9 cellular contexts compared by ENCODE assay signal in the genomic region with DNA sequence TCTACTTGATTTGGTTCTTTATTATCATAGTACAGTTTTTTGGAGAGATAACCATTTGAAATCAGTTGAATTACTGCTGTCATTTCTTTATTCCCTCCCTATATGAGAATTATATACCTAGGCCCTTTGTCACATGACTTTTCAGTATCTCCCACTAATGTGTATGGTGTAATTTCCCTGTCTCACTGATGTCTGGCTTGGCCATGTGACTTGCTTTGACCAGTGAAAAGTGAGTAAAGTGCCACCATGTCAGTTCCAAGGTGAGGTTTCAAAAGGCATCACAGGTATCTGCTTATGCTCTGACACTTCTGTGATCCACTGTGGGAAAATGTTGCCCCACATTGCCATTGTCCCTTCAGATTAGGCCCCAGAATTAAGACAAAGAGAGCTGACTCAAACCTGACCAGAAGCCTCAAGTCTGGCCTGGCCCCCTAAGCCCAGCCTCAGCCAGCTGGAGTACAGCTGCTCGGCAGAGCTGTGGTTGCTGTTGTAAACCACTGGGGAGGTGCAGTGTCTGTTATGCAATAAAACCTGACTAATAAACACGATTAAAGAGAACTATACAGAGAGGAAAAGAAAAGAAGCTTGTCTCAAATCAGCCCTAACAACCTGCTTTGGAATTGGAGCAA. TPM values are rescaled to one million over a fixed set of nuclear protein-coding genes. Genes with fewer than 3 reads are reported as not detected.
DNase-seq lines count a peak whose midpoint lies in the region; ATAC-seq and TF ChIP-seq lines count a peak whose summit lies in the region.
"Had no signal": no experiment of that assay in that cellular context is flagged by ENCODE, and none has a peak within 500 bp of the region (broad histone marks: within the 10 kb centered on the region; RNA-seq: fewer than 3 reads in every experiment).

No MANE protein-coding gene starts in this region.

- intact Hi-C loops in activated CD4-positive, alpha-beta T cell treated with anti-CD3 and anti-CD28 coated beads for 36 hours (cut with DNase I, micrococcal nuclease): no loop called here
- intact Hi-C loops in activated CD8-positive, alpha-beta T cell treated with anti-CD3 and anti-CD28 coated beads for 36 hours (cut with micrococcal nuclease): no loop called here
- intact Hi-C loops in naive thymus-derived CD4-positive, alpha-beta T cell (cut with micrococcal nuclease): loop anchor here in 1 of 2 donors (5.0 kb wide), 1 partner anchor 496 kb away; no protein-coding TSS in a partner anchor
- intact Hi-C loops in esophagus squamous epithelium (cut with DNase I): no loop called here

- CTCF ChIA-PET in activated CD4-positive, alpha-beta T cell treated with anti-CD3 and anti-CD28 coated beads for 36 hours (lab: Charles Lee): interaction anchor here (0.6 to 1.3 kb wide), 6 partner anchors 12 to 101 kb away, joined by 3 to 4 read pairs (median 4); no protein-coding TSS in a partner anchor
- CTCF ChIA-PET in activated CD8-positive, alpha-beta T cell treated with anti-CD3 and anti-CD28 coated beads for 36 hours (lab: Charles Lee): interaction anchor here (1.1 to 2.4 kb wide), 2 partner anchors 31 to 125 kb away, joined by 3 to 9 read pairs; no protein-coding TSS in a partner anchor
- CTCF ChIA-PET in naive thymus-derived CD4-positive, alpha-beta T cell (lab: Charles Lee): interaction anchor here (1.3 to 1.5 kb wide), 2 partner anchors 24 to 498 kb away, joined by 4 to 5 read pairs; no protein-coding TSS in a partner anchor
- CTCF ChIA-PET in SK-N-SH (lab: Yijun Ruan, JAX): interaction anchor here (0.7 to 3.4 kb wide), 5 partner anchors 14 to 31 kb away, joined by 3 to 17 read pairs (median 4); a partner anchor contains a TSS

- H3K27ac Mint-ChIP-seq in activated CD4-positive, alpha-beta T cell treated with anti-CD3 and anti-CD28 coated beads for 36 hours: no peak overlapping the region
- H3K27ac Mint-ChIP-seq in activated CD8-positive, alpha-beta T cell treated with anti-CD3 and anti-CD28 coated beads for 36 hours: no peak overlapping the region
- no peak overlapping the region for H3K27ac Mint-ChIP-seq in naive thymus-derived CD4-positive, alpha-beta T cell

- no peak for TF ChIP-seq POLR2A in esophagus squamous epithelium (IDR thresholded peaks at IDR 0.05)

- H3K9ac ChIP-seq in SK-N-SH: no peak overlapping the region

- H3F3A ChIP-seq in SK-N-SH (replicated peaks; ENCODE audit: insufficient read depth): peaks cover 11% of the 10 kb centered on the region

- no peak overlapping the region for H3K4me3 Mint-ChIP-seq in activated CD4-positive, alpha-beta T cell treated with anti-CD3 and anti-CD28 coated beads for 36 hours
- H3K4me3 Mint-ChIP-seq in activated CD8-positive, alpha-beta T cell treated with anti-CD3 and anti-CD28 coated beads for 36 hours: no peak overlapping the region
- H3K4me3 Mint-ChIP-seq in naive thymus-derived CD4-positive, alpha-beta T cell: no peak overlapping the region

- no peak for DNase-seq in activated CD4-positive, alpha-beta T cell treated with anti-CD3 and anti-CD28 coated beads for 36 hours
- DNase-seq in activated CD4-positive, alpha-beta T cell treated with anti-CD3 and anti-CD28 coated beads for 4 hours: no peak
- peak; percentile 12 for DNase-seq in activated CD8-positive, alpha-beta T cell treated with anti-CD3 and anti-CD28 coated beads for 36 hours
- DNase-seq in naive thymus-derived CD4-positive, alpha-beta T cell: no peak
- no peak for DNase-seq in nucleus accumbens (lab: John Stamatoyannopoulos, UW)
- no peak for DNase-seq in esophagus squamous epithelium (lab: John Stamatoyannopoulos, UW)
- DNase-seq in SK-N-SH: no peak

- no peak overlapping the region for H3K4me2 ChIP-seq in SK-N-SH

- TF ChIP-seq EP300 in SK-N-SH (IDR thresholded peaks at IDR 0.05; ENCODE audit: borderline replicate concordance in 1 of 2, low read depth in 1 of 2, low read length in 1 of 2): no peak

- H3K27me3 Mint-ChIP-seq in activated CD4-positive, alpha-beta T cell treated with anti-CD3 and anti-CD28 coated beads for 36 hours: no peaks in the 10 kb centered on the region
- H3K27me3 Mint-ChIP-seq in activated CD8-positive, alpha-beta T cell treated with anti-CD3 and anti-CD28 coated beads for 36 hours: no peaks in the 10 kb centered on the region
- H3K27me3 Mint-ChIP-seq in naive thymus-derived CD4-positive, alpha-beta T cell: no peaks in the 10 kb centered on the region

- no peak overlapping the region for H2AFZ ChIP-seq in SK-N-SH (ENCODE audit: low read depth)

- POLR2A ChIA-PET in activated CD4-positive, alpha-beta T cell treated with anti-CD3 and anti-CD28 coated beads for 36 hours (lab: Charles Lee): no interaction called here
- POLR2A ChIA-PET in activated CD8-positive, alpha-beta T cell treated with anti-CD3 and anti-CD28 coated beads for 36 hours (lab: Charles Lee): interaction anchor here (0.7 kb wide), 1 partner anchor 103 kb away, joined by 3 read pairs; no protein-coding TSS in a partner anchor
- POLR2A ChIA-PET in naive thymus-derived CD4-positive, alpha-beta T cell (lab: Charles Lee): interaction anchor here (0.5 kb wide), 1 partner anchor 29 kb away, joined by 4 read pairs; no protein-coding TSS in a partner anchor
- POLR2A ChIA-PET in SK-N-SH (lab: Yijun Ruan, JAX): no interaction called here

- peaks cover 34% of the 10 kb centered on the region for H3K36me3 Mint-ChIP-seq in activated CD4-positive, alpha-beta T cell treated with anti-CD3 and anti-CD28 coated beads for 36 hours (ENCODE audit: low read depth)
- H3K36me3 Mint-ChIP-seq in activated CD8-positive, alpha-beta T cell treated with anti-CD3 and anti-CD28 coated beads for 36 hours (ENCODE audit: low read depth): peaks cover 30% of the 10 kb centered on the region
- H3K36me3 Mint-ChIP-seq in naive thymus-derived CD4-positive, alpha-beta T cell: peaks cover 0 to 28% (median 6%) of the 10 kb centered on the region in 5 donors

- no peaks in the 10 kb centered on the region for H3K9me3 Mint-ChIP-seq in activated CD4-positive, alpha-beta T cell treated with anti-CD3 and anti-CD28 coated beads for 36 hours (ENCODE audit: low read depth)
- no peaks in the 10 kb centered on the region for H3K9me3 Mint-ChIP-seq in activated CD8-positive, alpha-beta T cell treated with anti-CD3 and anti-CD28 coated beads for 36 hours
- no peaks in the 10 kb centered on the region for H3K9me3 Mint-ChIP-seq in naive thymus-derived CD4-positive, alpha-beta T cell

- H3K9me3 ChIP-seq in naive thymus-derived CD4-positive, alpha-beta T cell (ENCODE audit: control insufficient read depth in 2 of 3, low read length in 3 of 3): no peaks in the 10 kb centered on the region
- H3K9me3 ChIP-seq in esophagus squamous epithelium (no peaks in the 10 kb centered on the region), SK-N-SH (no peaks in the 10 kb centered on the region)

- no peaks in the 10 kb centered on the region for H4K20me1 ChIP-seq in SK-N-SH (ENCODE audit: insufficient read depth)

- WGBS in esophagus squamous epithelium, 2 donors: 0 to 68% methylated on average over 2 of the region's 2 CpGs
- 79% methylated on average over 2 of the region's 2 CpGs for WGBS in SK-N-SH (ENCODE audit: low lambda C conversion rate)

- TF ChIP-seq CTCF in activated CD8-positive, alpha-beta T cell treated with anti-CD3 and anti-CD28 coated beads for 36 hours (IDR thresholded peaks at IDR 0.05): no peak
- no peak for TF ChIP-seq CTCF in esophagus squamous epithelium (IDR thresholded peaks at IDR 0.05)
- no peak for TF ChIP-seq CTCF in SK-N-SH (IDR thresholded peaks at IDR 0.05)

- no peaks in the 10 kb centered on the region for H3K4me1 Mint-ChIP-seq in activated CD4-positive, alpha-beta T cell treated with anti-CD3 and anti-CD28 coated beads for 36 hours
- peaks cover 15% of the 10 kb centered on the region for H3K4me1 Mint-ChIP-seq in activated CD8-positive, alpha-beta T cell treated with anti-CD3 and anti-CD28 coated beads for 36 hours (ENCODE audit: low read depth)
- H3K4me1 Mint-ChIP-seq in naive thymus-derived CD4-positive, alpha-beta T cell: peaks cover 5 to 20% (median 6%) of the 10 kb centered on the region in 7 donors

- H3K4me3 ChIP-seq in naive thymus-derived CD4-positive, alpha-beta T cell (ENCODE audit: low read length): no peak overlapping the region
- no peak overlapping the region for H3K4me3 ChIP-seq in esophagus squamous epithelium
- no peak overlapping the region for H3K4me3 ChIP-seq in SK-N-SH (ENCODE audit: low read depth in 2 of 2, low read length in 1 of 2)

- no peak for TF ChIP-seq RAD21 in SK-N-SH (IDR thresholded peaks at IDR 0.05; ENCODE audit: low read length)

- no peaks in the 10 kb centered on the region for H3K79me2 ChIP-seq in SK-N-SH (ENCODE audit: insufficient read depth)

- no peaks in the 10 kb centered on the region for H3K27me3 ChIP-seq in naive thymus-derived CD4-positive, alpha-beta T cell (ENCODE audit: control insufficient read depth in 2 of 2, insufficient read depth in 2 of 2, low read length in 2 of 2)
- H3K27me3 ChIP-seq in esophagus squamous epithelium (no peaks in the 10 kb centered on the region), SK-N-SH (ENCODE audit: insufficient read depth) (no peaks in the 10 kb centered on the region)

- no peaks in the 10 kb centered on the region for H3K36me3 ChIP-seq in naive thymus-derived CD4-positive, alpha-beta T cell (ENCODE audit: control insufficient read depth in 2 of 3, insufficient read depth in 3 of 3, low read length in 3 of 3)
- H3K36me3 ChIP-seq in esophagus squamous epithelium (peaks cover 6 to 79% (median 7%) of the 10 kb centered on the region in 3 donors), SK-N-SH (replicated peaks in 1 of 2; ENCODE audit: control insufficient read depth in 1 of 2, insufficient read depth in 2 of 2, low read length in 1 of 2) (peaks cover 26 to 27% of the 10 kb centered on the region in 2 experiments)

- H3K4me1 ChIP-seq in naive thymus-derived CD4-positive, alpha-beta T cell (ENCODE audit: control insufficient read depth in 2 of 2, insufficient read depth in 2 of 2, low read length in 2 of 2): peaks cover 0 to 29% of the 10 kb centered on the region in 2 donors
- H3K4me1 ChIP-seq in esophagus squamous epithelium (peaks cover 0 to 5% (median 0%) of the 10 kb centered on the region in 3 donors), SK-N-SH (ENCODE audit: control insufficient read depth in 1 of 2, insufficient read depth in 2 of 2, low read depth in 1 of 2, low read length in 1 of 2) (peaks cover 0 to 3% of the 10 kb centered on the region in 2 experiments; a peak in 1 of 4 replicates)

- H3K27ac ChIP-seq in naive thymus-derived CD4-positive, alpha-beta T cell (ENCODE audit: low read depth, low read length): no peak overlapping the region
- H3K27ac ChIP-seq in esophagus squamous epithelium (peak overlapping the region in 1 of 4 donors; percentile 47), SK-N-SH (ENCODE audit: low read depth in 2 of 2, low read length in 1 of 2) (no peak overlapping the region)
- H3K27ac ChIP-seq: C4-2B had no signal

- ATAC-seq in activated CD4-positive, alpha-beta T cell treated with anti-CD3 and anti-CD28 coated beads for 36 hours: peak; percentile 51
- peak; percentile 74 for ATAC-seq in HG03064 (IDR thresholded peaks at IDR 0.05; ENCODE audit: low read depth, unreplicated experiment)
- ATAC-seq in activated CD8-positive, alpha-beta T cell treated with anti-CD3 and anti-CD28 coated beads for 36 hours: peak; percentile 49
- ATAC-seq in naive thymus-derived CD4-positive, alpha-beta T cell: peak; percentile 72

- no peaks in the 10 kb centered on the region for H3K9me2 ChIP-seq in SK-N-SH

RNA-seq across cellular contexts. Expression of a gene that starts 27.5 kb away (rescaled TPM):
- total RNA-seq in activated CD4-positive, alpha-beta T cell treated with anti-CD3 and anti-CD28 coated beads for 36 hours: 10 to 100 TPM; 12.4 to 12.5 TPM
- total RNA-seq in activated CD8-positive, alpha-beta T cell treated with anti-CD3 and anti-CD28 coated beads for 36 hours: 10 to 100 TPM; 10.4 to 12.1 TPM
- 10 to 100 TPM in 2 of 5 experiments, 1 to 10 TPM in 3; 7.4 to 16.7 (median 9.4) TPM for total RNA-seq in naive thymus-derived CD4-positive, alpha-beta T cell
- 1 to 10 TPM; 1.0 to 2.8 TPM for polyA plus RNA-seq in naive thymus-derived CD4-positive, alpha-beta T cell
- 10 to 100 TPM; 23.4 to 50.7 (median 39.6) TPM for total RNA-seq in esophagus squamous epithelium
- 5.0 and 6.8 TPM in 2 replicates for polyA plus RNA-seq in SK-N-SH (2012; rRNA removed)
- polyA plus RNA-seq in SK-N-SH (2012; cell fraction: cytosol; rRNA removed): 8.3 and 9.2 TPM in 2 replicates
- 2.7 and 5.2 TPM in 2 replicates for polyA plus RNA-seq in SK-N-SH (2012; cell fraction: nucleus; rRNA removed)

Comparison
In these comparisons a context has a peak if more than half of its experiments do, and no peak if none do; other contexts are left out.
1. POLR2A ChIA-PET loops: an anchor here in activated CD8-positive, alpha-beta T cell treated with anti-CD3 and anti-CD28 coated beads for 36 hours (0.7 kb wide) and naive thymus-derived CD4-positive, alpha-beta T cell (0.5 kb wide); none called in activated CD4-positive, alpha-beta T cell treated with anti-CD3 and anti-CD28 coated beads for 36 hours and SK-N-SH.